1 cellular context compared by ENCODE assay signal in genomic region chr22:22554324-22555284, GRCh38.
A peak's percentile ranks its signal among the peaks of the same experiment; 100 is the strongest.
TF ChIP-seq lines count a peak whose summit lies in the region.

No MANE protein-coding gene starts in this region.

TF ChIP-seq in K562, 482 proteins besides CTCF, POLR2A, EP300 and RAD21:
- TF ChIP-seq CBFB (CRISPR knock-in tag; IDR thresholded peaks at IDR 0.05) (no peak), KAT8 (IDR thresholded peaks at IDR 0.05; ENCODE audit: low read depth) (no peak), MLX (CRISPR knock-in tag; conservative IDR thresholded peaks at IDR 0.05) (0 out of 4 replicates have a peak, but pooled peaks of 1 of the 2 experiments have one; percentile 70), CREB3 (tag; conservative IDR thresholded peaks at IDR 0.05; ENCODE audit: low read depth) (no peak), NR2F6 (CRISPR knock-in tag; IDR thresholded peaks at IDR 0.05) (no peak), FOXP1 (CRISPR knock-in tag; IDR thresholded peaks at IDR 0.05) (no peak), HMGXB4 (CRISPR knock-in tag; IDR thresholded peaks at IDR 0.05) (0 out of 2 replicates have a peak, but pooled peaks have one; percentile 19), CHCHD3 (CRISPR knock-in tag; IDR thresholded peaks at IDR 0.05) (no peak)
TF ChIP-seq in K562: peak in this region for 2.
